Comparison of ENCODE assay signal across 9 cellular contexts in genomic region chr20:41308290-41308691, GRCh38. TPM values are rescaled to one million over a fixed set of nuclear protein-coding genes. Genes with fewer than 3 reads are reported as not detected.
A peak's percentile ranks its signal among the peaks of the same experiment; 100 is the strongest.
DNase-seq lines count a peak whose midpoint lies in the region; ATAC-seq and TF ChIP-seq lines count a peak whose summit lies in the region.
"Had no signal": no experiment of that assay in that cellular context is flagged by ENCODE, and none has a peak within 500 bp of the region (broad histone marks: within the 10 kb centered on the region; RNA-seq: fewer than 3 reads in every experiment).

No MANE protein-coding gene starts in this region.

- ATAC-seq in thoracic aorta (ENCODE audit: insufficient number of reproducible peaks, low FRiP score, low read depth) (peak; percentile 56), GM19351 (IDR thresholded peaks at IDR 0.05; ENCODE audit: unreplicated experiment) (no peak), HG02642 (IDR thresholded peaks at IDR 0.05; ENCODE audit: poor library complexity, unreplicated experiment) (no peak), HG02852 (IDR thresholded peaks at IDR 0.05; ENCODE audit: unreplicated experiment) (no peak)

- peak overlapping the region; percentile 22 for H3K27ac ChIP-seq in HUES48 (ENCODE audit: low read depth, low read length)
- peak overlapping the region; percentile 18 to 82 for H3K27ac ChIP-seq in breast epithelium
- H3K27ac ChIP-seq in thoracic aorta = peak overlapping the region; percentile 36 to 72

- TF ChIP-seq POLR2A in breast epithelium (IDR thresholded peaks at IDR 0.05) = no peak

- TF ChIP-seq CTCF in breast epithelium (IDR thresholded peaks at IDR 0.05) (no peak), kidney epithelial cell (IDR thresholded peaks at IDR 0.05; ENCODE audit: insufficient read depth, low read length, poor library complexity, severe bottlenecking) (no peak), thoracic aorta (IDR thresholded peaks at IDR 0.05) (no peak)

- peaks cover 13% of the 10 kb centered on the region for H3K4me1 ChIP-seq in HUES48 (ENCODE audit: control insufficient read depth, insufficient read depth, low read length)
- H3K4me1 ChIP-seq in breast epithelium = peaks cover 0 to 7% of the 10 kb centered on the region in 2 donors
- H3K4me1 ChIP-seq in thoracic aorta (ENCODE audit: control insufficient read depth in 1 of 2, low read depth in 2 of 2) = peaks cover 27 to 44% of the 10 kb centered on the region in 2 donors

- DNase-seq in breast epithelium (ENCODE audit: low spot score in 2 of 2) (no peak), kidney epithelial cell (ENCODE audit: low read depth) (peak; percentile 88), thoracic aorta (ENCODE audit: low spot score) (no peak), NCI-H345 treated with DMSO at 0.1 percent for 48 hours (lab: John Stamatoyannopoulos, UW; ENCODE audit: unreplicated experiment) (no peak)
- DNase-seq: NCI-H1105 had no signal

- H3K9me3 ChIP-seq in HUES48 (ENCODE audit: control insufficient read depth, insufficient read depth, low read length) = no peaks in the 10 kb centered on the region
- H3K9me3 ChIP-seq in breast epithelium = no peaks in the 10 kb centered on the region
- no peaks in the 10 kb centered on the region for H3K9me3 ChIP-seq in thoracic aorta

- intact Hi-C loops in breast epithelium (cut with DNase I; ENCODE audit: low total_unique reads) = no loop called here

- no peaks in the 10 kb centered on the region for H3K36me3 ChIP-seq in HUES48 (ENCODE audit: control insufficient read depth, insufficient read depth, low read length)
- no peaks in the 10 kb centered on the region for H3K36me3 ChIP-seq in breast epithelium
- no peaks in the 10 kb centered on the region for H3K36me3 ChIP-seq in kidney epithelial cell (ENCODE audit: control insufficient read depth, insufficient read depth, low read length)
- no peaks in the 10 kb centered on the region for H3K36me3 ChIP-seq in thoracic aorta

- no peaks in the 10 kb centered on the region for H3K27me3 ChIP-seq in HUES48 (ENCODE audit: control insufficient read depth, insufficient read depth, low read length)
- no peaks in the 10 kb centered on the region for H3K27me3 ChIP-seq in breast epithelium
- H3K27me3 ChIP-seq in kidney epithelial cell (ENCODE audit: control insufficient read depth, insufficient read depth, low read length) = no peaks in the 10 kb centered on the region
- H3K27me3 ChIP-seq in thoracic aorta (replicated peaks; ENCODE audit: insufficient read depth) = no peaks in the 10 kb centered on the region

- no peak overlapping the region for H3K9ac ChIP-seq in HUES48 (ENCODE audit: low read depth, low read length)

- H3K4me3 ChIP-seq in HUES48 (ENCODE audit: low read depth, low read length) (no peak overlapping the region), breast epithelium (no peak overlapping the region), kidney epithelial cell (ENCODE audit: low read depth, low read length) (no peak overlapping the region), thoracic aorta (no peak overlapping the region)

RNA-seq across cellular contexts. Expression of gene ZHX3, which starts 9.2 kb away (rescaled TPM):
- total RNA-seq in breast epithelium (10 to 100 TPM; 34.4 to 35.7 (median 34.6) TPM), kidney epithelial cell (7.6 and 9.0 TPM in 2 replicates), thoracic aorta (10 to 100 TPM; 60.8 to 74.9 TPM)

RNA-seq across cellular contexts. Expression of gene LPIN3, which starts 32.3 kb away (rescaled TPM):
- total RNA-seq in breast epithelium = 10 to 100 TPM; 20.8 to 43.2 (median 39.0) TPM
- total RNA-seq in kidney epithelial cell = 14.7 and 18.2 TPM in 2 replicates
- total RNA-seq in thoracic aorta = 10 to 100 TPM; 28.7 to 29.6 TPM

RNA-seq across cellular contexts. Expression of gene EMILIN3, which starts 58.3 kb away (rescaled TPM):
- total RNA-seq in breast epithelium = 1 to 10 TPM in 2 of 3 donors, under 1 TPM in 1; 0.32 to 7.5 (median 1.3) TPM
- total RNA-seq in kidney epithelial cell = 0.42 and 0.62 TPM in 2 replicates
- total RNA-seq in thoracic aorta = under 1 TPM; 0.14 to 0.27 TPM
